30 cellular contexts compared by ENCODE assay signal in genomic region chr5:135026645-135027317, GRCh38. TPM values are rescaled to one million over a fixed set of nuclear protein-coding genes. Genes with fewer than 3 reads are reported as not detected.
DNase-seq lines count a peak whose midpoint lies in the region; ATAC-seq and TF ChIP-seq lines count a peak whose summit lies in the region.
"Had no signal": no experiment of that assay in that cellular context is flagged by ENCODE, and none has a peak within 500 bp of the region (broad histone marks: within the 10 kb centered on the region; RNA-seq: fewer than 3 reads in every experiment).

No MANE protein-coding gene starts in this region.

- no peaks in the 10 kb centered on the region for H3K27me3 ChIP-seq in WERI-Rb-1 (ENCODE audit: insufficient read depth, low read depth, severe bottlenecking)
- H3K27me3 ChIP-seq in stomach = peaks cover 6 to 70% (median 44%) of the 10 kb centered on the region in 3 donors
- peaks cover 54% of the 10 kb centered on the region for H3K27me3 ChIP-seq in brain microvascular endothelial cell (replicated peaks)
- H3K27me3 ChIP-seq: MG63 had no signal

- peaks cover 24 to 59% (median 43%) of the 10 kb centered on the region in 4 donors for H3K4me1 ChIP-seq in stomach
- H3K4me1 ChIP-seq: BLaER1 had no signal

- H3K36me3 ChIP-seq in WERI-Rb-1 = peaks cover 50% of the 10 kb centered on the region
- H3K36me3 ChIP-seq in stomach = peaks cover 0 to 8% (median 0%) of the 10 kb centered on the region in 4 donors
- H3K36me3 ChIP-seq in brain microvascular endothelial cell (replicated peaks) = no peaks in the 10 kb centered on the region
- H3K36me3 ChIP-seq: BLaER1, ovary had no signal

- no peak overlapping the region for H3K27ac ChIP-seq in WERI-Rb-1
- H3K27ac ChIP-seq in stomach = peak overlapping the region; percentile 48 to 94 (median 94)
- no peak overlapping the region for H3K27ac ChIP-seq in brain microvascular endothelial cell
- H3K27ac ChIP-seq: 22Rv1, BLaER1, ovary had no signal

- WGBS in stomach, 5 donors = 48 to 74% (median 60%) methylated on average over 9 to 13 of the region's 13 CpGs

- DNase-seq in DMS 273 (lab: John Stamatoyannopoulos, UW; ENCODE audit: unreplicated experiment) (peak; percentile 16), DMS 273 treated with DMSO at 0.1 percent for 48 hours (lab: John Stamatoyannopoulos, UW) (no peak), WERI-Rb-1 (no peak), iris pigment epithelial cell (ENCODE audit: low read depth) (peak; percentile 11), stomach (no peak), brain microvascular endothelial cell (no peak)
- no peak for DNase-seq in activated CD4-positive, alpha-beta T cell treated with anti-CD3 and anti-CD28 coated beads for 4 hours
- DNase-seq: activated CD4-positive, alpha-beta T cell treated with anti-CD3 and anti-CD28 coated beads for 1 hour; activated effector memory CD4-positive, alpha-beta T cell treated with Interleukin-2 at 50 U/mL for 16 hours; central memory CD4-positive, alpha-beta T cell; effector CD4-positive, alpha-beta T cell; GF-D8; head of caudate nucleus; MG63; NCI-H1436 treated with DMSO at 0.1 percent for 48 hours; NCI-H2171; NCI-H526 treated with DMSO at 0.1 percent for 48 hours; ovary; PC-3; stimulated activated CD4-positive, alpha-beta T cell treated with anti-CD3 and anti-CD28 coated beads, Interleukin-2, amount 100 ng/mL, for 24 hours; stimulated activated naive CD8-positive, alpha-beta T cell treated with anti-CD3 and anti-CD28 coated beads, Interleukin-15, Interleukin-2, amounts not matched to agents 100 U/mL and 50 U/mL, for 24 hours; trophoblast cell had no signal

- H3K9me3 ChIP-seq in WERI-Rb-1 (ENCODE audit: severe bottlenecking) (no peaks in the 10 kb centered on the region), stomach (peaks cover 0 to 8% (median 4%) of the 10 kb centered on the region in 4 donors)
- H3K9me3 ChIP-seq: MG63 had no signal

- ATAC-seq in HG02840 (IDR thresholded peaks at IDR 0.05; ENCODE audit: low FRiP score, unreplicated experiment) = no peak
- ATAC-seq: GM12878; PC-3; stimulated activated naive CD8-positive, alpha-beta T cell treated with anti-CD3 and anti-CD28 coated beads, Interleukin-15, Interleukin-2, amounts not matched to agents 100 U/mL and 50 U/mL, for 24 hours had no signal

- TF ChIP-seq POLR2A in stomach (IDR thresholded peaks at IDR 0.05) = no peak

- in situ Hi-C loops in brain microvascular endothelial cell (cut with HindIII; ENCODE audit: low pct_ligation_motif_present, low sequenced_read_pairs) = no loop called here

- intact Hi-C loops in stomach (cut with DNase I; ENCODE audit: low total_unique reads) = no loop called here

- no peak for TF ChIP-seq EP300 in stomach (IDR thresholded peaks at IDR 0.05)

- no peak overlapping the region for H3K4me3 ChIP-seq in WERI-Rb-1 (ENCODE audit: low read depth, low read length)
- H3K4me3 ChIP-seq in stomach = peak overlapping the region; percentile 34 to 86 (median 74)
- no peak overlapping the region for H3K4me3 ChIP-seq in brain microvascular endothelial cell (ENCODE audit: low read depth, low read length)
- H3K4me3 ChIP-seq: BLaER1, GM12878, MG63, ovary had no signal

- TF ChIP-seq CTCF in WERI-Rb-1 (IDR thresholded peaks at IDR 0.05; ENCODE audit: low read depth, low read length) = peak; percentile 10; the same call in 1 of the 2 replicates
- TF ChIP-seq CTCF in stomach (IDR thresholded peaks at IDR 0.05) = no peak
- no peak for TF ChIP-seq CTCF in brain microvascular endothelial cell (IDR thresholded peaks at IDR 0.05; ENCODE audit: low read depth, low read length, missing control alignments)

RNA-seq across cellular contexts. Expression of gene PITX1, which starts 7.2 kb away (rescaled TPM):
- total RNA-seq in stomach = 10 to 100 TPM; 30.3 to 91.1 (median 42.6) TPM
- polyA plus RNA-seq in stomach = 100 to 1,000 TPM in 1 of 3 donors, 10 to 100 TPM in 2; 31.6 to 149 (median 48.7) TPM
- total RNA-seq: lung microvascular endothelial cell had no signal

RNA-seq across cellular contexts. Expression of gene CATSPER3, which starts 59.1 kb away (rescaled TPM):
- not detected for total RNA-seq in stomach
- polyA plus RNA-seq in stomach = under 1 TPM in 2 of 3 donors, not detected in 1; 0.62 to 0.88 TPM
- total RNA-seq: H4, myocyte, SK-MEL-5 had no signal

Comparison
In these comparisons a context has a peak if more than half of its experiments do, and no peak if none do; other contexts are left out.
1. DNase-seq: peak in DMS 273 (single experiment) and iris pigment epithelial cell (single experiment); none in DMS 273 treated with DMSO at 0.1 percent for 48 hours (single experiment), WERI-Rb-1 (single experiment), stomach (single experiment), brain microvascular endothelial cell (single experiment) and activated CD4-positive, alpha-beta T cell treated with anti-CD3 and anti-CD28 coated beads for 4 hours (0 of 2).
2. H3K27ac ChIP-seq: peak in stomach (5 of 5); none in WERI-Rb-1 (single experiment) and brain microvascular endothelial cell (single experiment).
3. H3K4me3 ChIP-seq: peak in stomach (4 of 4); none in WERI-Rb-1 (single experiment) and brain microvascular endothelial cell (single experiment).